ENCODE assay signal across 8 cellular contexts in genomic region chr19:18439025-18439909, GRCh38. TPM values are rescaled to one million over a fixed set of nuclear protein-coding genes. Genes with fewer than 3 reads are reported as not detected.
DNase-seq lines count a peak whose midpoint lies in the region; ATAC-seq, FAIRE-seq and TF ChIP-seq lines count a peak whose summit lies in the region.

No MANE protein-coding gene starts in this region.

- peak overlapping the region; percentile 87; the same call in 1 of the 2 replicates for H2BK12ac ChIP-seq in H1 (ENCODE audit: low read depth, low read length)

- H3K23me2 ChIP-seq in H1 (ENCODE audit: low read depth, low read length), result peaks cover 16% of the 10 kb centered on the region; the same call in 1 of the 2 replicates

- H3K23ac ChIP-seq in H1 (ENCODE audit: insufficient read length), result no peak overlapping the region

- H2BK20ac ChIP-seq in H1 (ENCODE audit: low read length), result no peak overlapping the region

- H3K79me1 ChIP-seq in H1 (ENCODE audit: low read depth, low read length), result no peaks in the 10 kb centered on the region; the same call in 1 of the 2 replicates

- no peak overlapping the region for H2AFZ ChIP-seq in H1 (ENCODE audit: low read length)

- H3K14ac ChIP-seq in H1 (ENCODE audit: insufficient read length), result no peak overlapping the region

- TF ChIP-seq RAD21 in H1 (IDR thresholded peaks at IDR 0.05 in 1 of 2, conservative IDR thresholded peaks at IDR 0.05 in 1 of 2; ENCODE audit: low read depth in 2 of 2, low read length in 2 of 2), result no peak

- H3K36me3 ChIP-seq in H1 (ENCODE audit: control insufficient read depth in 2 of 4, insufficient read depth in 4 of 4, low read length in 3 of 4) (peaks cover 2 to 13% (median 7%) of the 10 kb centered on the region in 4 experiments; a peak in 4 of 8 replicates), ovary (no peaks in the 10 kb centered on the region)

- no peak overlapping the region for H3K56ac ChIP-seq in H1 (replicated peaks; ENCODE audit: insufficient read length, low read depth, low read length)

- DNase-seq in Daoy (ENCODE audit: low read depth), result peak; percentile 60
- DNase-seq in NCI-H82 (lab: John Stamatoyannopoulos, UW), result peak; percentile 97
- no peak for DNase-seq in H1 (ENCODE audit: low read depth in 1 of 2, low spot score in 2 of 2)
- peak; percentile 64 to 72 (median 70) for DNase-seq in ovary
- DNase-seq in NCI-H2107 (lab: John Stamatoyannopoulos, UW), result no peak
- no peak for DNase-seq in AML-193 (lab: John Stamatoyannopoulos, UW)
- no peak for DNase-seq in NCI-H2171 (lab: John Stamatoyannopoulos, UW)

- H4K91ac ChIP-seq in H1 (replicated peaks; ENCODE audit: insufficient read length, low read length), result peak overlapping the region; percentile 35

- H3K4me1 ChIP-seq in H1 (replicated peaks in 1 of 4; ENCODE audit: control insufficient read depth in 3 of 4, insufficient read depth in 4 of 4, low read length in 3 of 4), result peaks cover 5 to 27% (median 19%) of the 10 kb centered on the region in 4 experiments
- H3K4me1 ChIP-seq in ovary (ENCODE audit: insufficient read depth), result peaks cover 12% of the 10 kb centered on the region

- H2BK15ac ChIP-seq in H1 (ENCODE audit: low read length), result peak overlapping the region; percentile 61; the same call in 1 of the 2 replicates

- H3K27me3 ChIP-seq in H1 (replicated peaks in 1 of 4; ENCODE audit: control insufficient read depth in 3 of 4, extremely low read depth in 1 of 4, insufficient read depth in 3 of 4, low read length in 3 of 4) (no peaks in the 10 kb centered on the region), ovary (no peaks in the 10 kb centered on the region)

- 71% methylated on average over 12 of the region's 13 CpGs; no CpG with 5 or more reads in 1 of the 2 experiments for WGBS in H1 (ENCODE audit: extremely low coverage in 1 of 2, insufficient coverage in 1 of 2, insufficient read length in 1 of 2, insufficient replicate concordance in 2 of 2, low coverage in 1 of 2, low lambda C conversion rate in 2 of 2, missing lambda C conversion rate in 1 of 2), 2 experiments
- 29 to 39% (median 33%) methylated on average over 13 of the region's 13 CpGs for WGBS in ovary, 3 donors

- TF ChIP-seq POLR2A in H1 (IDR thresholded peaks at IDR 0.05; ENCODE audit: control extremely low read depth in 1 of 2, low read depth in 2 of 2, low read length in 2 of 2) (no peak), ovary (IDR thresholded peaks at IDR 0.05) (no peak)

- H2BK120ac ChIP-seq in H1 (replicated peaks; ENCODE audit: low read depth, low read length), result peak overlapping the region; percentile 50

- peak overlapping the region; percentile 72 for H3K18ac ChIP-seq in H1 (ENCODE audit: extremely low read depth, low read length)

- intact Hi-C loops in ovary (cut with DNase I), result no loop called here

- H3K27ac ChIP-seq in H1 (ENCODE audit: low read depth, low read length) (peak overlapping the region; percentile 22; the same call in 1 of the 2 replicates), ovary (peak overlapping the region; percentile 53 to 90)

- TF ChIP-seq EP300 in H1 (IDR thresholded peaks at IDR 0.05; ENCODE audit: borderline replicate concordance in 1 of 2, low read depth in 2 of 2, low read length in 2 of 2), result no peak
- TF ChIP-seq EP300 in ovary (IDR thresholded peaks at IDR 0.05), result no peak

- peak overlapping the region; percentile 65; the same call in 1 of the 2 replicates for H2AK5ac ChIP-seq in H1 (ENCODE audit: low read depth, low read length)

- peak overlapping the region; percentile 6 for H3K4ac ChIP-seq in H1 (replicated peaks; ENCODE audit: insufficient read length, low read depth, low read length)

- 0 out of 7 replicates have a peak overlapping the region, but pooled peaks of 1 of the 4 experiments have one; percentile 4 for H3K9ac ChIP-seq in H1 (replicated peaks in 1 of 4; ENCODE audit: extremely low read depth in 1 of 4, low read depth in 3 of 4, low read length in 3 of 4)

- no peaks in the 10 kb centered on the region for H3K79me2 ChIP-seq in H1 (ENCODE audit: control insufficient read depth in 1 of 2, insufficient read depth in 2 of 2, low read length in 2 of 2)

- peak overlapping the region; percentile 75 to 80 for H3K4me2 ChIP-seq in H1 (ENCODE audit: insufficient read depth in 1 of 2, low read depth in 2 of 2, low read length in 2 of 2)

- FAIRE-seq in H1 (lab: Jason Lieb, UNC), result no peak

- peak overlapping the region; percentile 36; the same call in 1 of the 2 replicates for H4K8ac ChIP-seq in H1 (ENCODE audit: extremely low read depth, insufficient read depth, low read length)

- H3K4me3 ChIP-seq in H1 (ENCODE audit: extremely low read depth in 1 of 4, insufficient read depth in 2 of 4, low read depth in 3 of 4, low read length in 4 of 4), result peak overlapping the region in 1 of 4 experiments; percentile 94; a peak in 2 of 8 replicates
- no peak overlapping the region for H3K4me3 ChIP-seq in ovary

- TF ChIP-seq CTCF in H1 (IDR thresholded peaks at IDR 0.05; ENCODE audit: control extremely low read depth in 1 of 3, insufficient read depth in 1 of 3, low read depth in 1 of 3, low read length in 3 of 3) (no peak), ovary (IDR thresholded peaks at IDR 0.05) (no peak)

- H4K20me1 ChIP-seq in H1 (replicated peaks in 1 of 2; ENCODE audit: control insufficient read depth in 1 of 2, insufficient read depth in 2 of 2, low read length in 2 of 2), result peaks cover 0 to 23% of the 10 kb centered on the region in 2 experiments

- POLR2A ChIA-PET in H1 (lab: Charles Lee; ENCODE audit: partially characterized antibody), result interaction anchor here (0.6 to 3.4 kb wide), 18 partner anchors 7 to 261 kb away, joined by 3 to 19 read pairs (median 3); partner anchors contain the start of genes JUND and SSBP4

- ATAC-seq in HG02678 (IDR thresholded peaks at IDR 0.05; ENCODE audit: unreplicated experiment), result no peak

- H3K9me3 ChIP-seq in H1 (ENCODE audit: insufficient read depth in 2 of 2, low read depth in 1 of 2, low read length in 1 of 2), result no peaks in the 10 kb centered on the region
- no peaks in the 10 kb centered on the region for H3K9me3 ChIP-seq in ovary

- peak overlapping the region; percentile 95 for H2BK5ac ChIP-seq in H1 (ENCODE audit: low read depth, low read length)

- CTCF ChIA-PET in H1 (lab: Charles Lee; ENCODE audit: partially characterized antibody), result interaction anchor here (0.8 to 2.4 kb wide), 13 partner anchors 8 to 80 kb away, joined by 3 to 8 read pairs (median 3); partner anchors contain the start of gene SSBP4

- H4K5ac ChIP-seq in H1 (ENCODE audit: insufficient read length, low read depth, low read length), result peak overlapping the region; percentile 32

RNA-seq across cellular contexts. Expression of gene ISYNA1, which starts 1.3 kb away (rescaled TPM):
- total RNA-seq in Daoy (2014; rRNA removed; shearing (Covaris generic)), result 7.0 and 7.4 TPM in 2 replicates
- 207 and 215 TPM in 2 replicates for total RNA-seq in H1 (2021; fragmentation: NEBNext Ultra II Directional; extraction: Animal tissue kit (Norgen Biotek cat#: 25700))
- polyA plus RNA-seq in H1 (2011; rRNA removed) (264 and 330 TPM in 2 replicates), ovary (100 to 1,000 TPM in 1 of 2 donors, 1 to 10 TPM in 1; 9.6 to 144 TPM)
- 164 TPM for polyA plus RNA-seq in H1 (2011; cell fraction: cytosol; rRNA removed)
- 558 TPM for polyA plus RNA-seq in H1 (2011; cell fraction: nucleus; rRNA removed)
- 147 to 255 TPM (median 231 TPM) in 4 replicates for polyA plus RNA-seq in H1 (2012, experiment 1 of 2)
- 269 TPM for polyA plus RNA-seq in H1 (2012, experiment 2 of 2)
- 172 TPM for polyA plus RNA-seq in H1 (2013, experiment 1 of 2)
- polyA plus RNA-seq in H1 (2013, experiment 2 of 2), result 158 TPM
- 67.7 and 79.7 TPM in 2 replicates for polyA minus RNA-seq in H1 (2011; rRNA and poly(A)+ RNA removed)
- polyA minus RNA-seq in H1 (2011; cell fraction: cytosol; rRNA and poly(A)+ RNA removed), result 153 TPM
- polyA minus RNA-seq in H1 (2011; cell fraction: nucleus; rRNA and poly(A)+ RNA removed), result 97.1 TPM
- total RNA-seq in ovary, result 100 to 1,000 TPM in 6 of 7 donors, 10 to 100 TPM in 1; 45.2 to 345 (median 217) TPM

RNA-seq across cellular contexts. Expression of gene SSBP4, which starts 20.1 kb away (rescaled TPM):
- 57.4 and 73.6 TPM in 2 replicates for total RNA-seq in Daoy (2014; rRNA removed; shearing (Covaris generic))
- 26.4 and 30.5 TPM in 2 replicates for total RNA-seq in H1 (2021; fragmentation: NEBNext Ultra II Directional; extraction: Animal tissue kit (Norgen Biotek cat#: 25700))
- polyA plus RNA-seq in H1 (2011; rRNA removed) (33.7 and 51.3 TPM in 2 replicates), ovary (10 to 100 TPM in 1 of 2 donors, 1 to 10 TPM in 1; 4.6 to 90.3 TPM)
- polyA plus RNA-seq in H1 (2011; cell fraction: cytosol; rRNA removed), result 28.5 TPM
- 60.9 TPM for polyA plus RNA-seq in H1 (2011; cell fraction: nucleus; rRNA removed)
- 11.5 to 29.1 TPM (median 22.0 TPM) in 4 replicates for polyA plus RNA-seq in H1 (2012, experiment 1 of 2)
- polyA plus RNA-seq in H1 (2012, experiment 2 of 2), result 26.6 TPM
- polyA plus RNA-seq in H1 (2013, experiment 1 of 2), result 40.7 TPM
- polyA plus RNA-seq in H1 (2013, experiment 2 of 2), result 42.3 TPM
- 1.9 and 3.2 TPM in 2 replicates for polyA minus RNA-seq in H1 (2011; rRNA and poly(A)+ RNA removed)
- 25.3 TPM for polyA minus RNA-seq in H1 (2011; cell fraction: cytosol; rRNA and poly(A)+ RNA removed)
- polyA minus RNA-seq in H1 (2011; cell fraction: nucleus; rRNA and poly(A)+ RNA removed), result 21.7 TPM
- 100 to 1,000 TPM in 2 of 7 donors, 10 to 100 TPM in 5; 58.9 to 124 (median 88.3) TPM for total RNA-seq in ovary

RNA-seq across cellular contexts. Expression of gene LRRC25, which starts 41.8 kb away (rescaled TPM):
- not detected in 2 replicates for total RNA-seq in Daoy (2014; rRNA removed; shearing (Covaris generic))
- 0.20 and 0.23 TPM in 2 replicates for total RNA-seq in H1 (2021; fragmentation: NEBNext Ultra II Directional; extraction: Animal tissue kit (Norgen Biotek cat#: 25700))
- polyA plus RNA-seq in H1 (2011; rRNA removed) (0.31 and 0.41 TPM in 2 replicates), ovary (1 to 10 TPM; 1.4 to 3.2 TPM)
- polyA plus RNA-seq in H1 (2011; cell fraction: cytosol; rRNA removed), result 0.35 TPM
- polyA plus RNA-seq in H1 (2011; cell fraction: nucleus; rRNA removed), result 0.30 TPM
- 0.09 to 0.29 TPM (median 0.19 TPM) in 3 of 4 replicates, not detected in the other for polyA plus RNA-seq in H1 (2012, experiment 1 of 2)
- 0.16 TPM for polyA plus RNA-seq in H1 (2012, experiment 2 of 2)
- 0.14 TPM for polyA plus RNA-seq in H1 (2013, experiment 1 of 2)
- polyA plus RNA-seq in H1 (2013, experiment 2 of 2), result 0.13 TPM
- polyA minus RNA-seq in H1 (2011; rRNA and poly(A)+ RNA removed), result 0.35 and 0.46 TPM in 2 replicates
- polyA minus RNA-seq in H1 (2011; cell fraction: cytosol; rRNA and poly(A)+ RNA removed), result not detected
- not detected for polyA minus RNA-seq in H1 (2011; cell fraction: nucleus; rRNA and poly(A)+ RNA removed)
- 1 to 10 TPM; 1.8 to 9.2 (median 2.4) TPM for total RNA-seq in ovary

RNA-seq across cellular contexts. Expression of gene GDF15, which starts 53.3 kb away (rescaled TPM):
- total RNA-seq in Daoy (2014; rRNA removed; shearing (Covaris generic)), result 5.1 and 7.3 TPM in 2 replicates
- 4.1 and 5.0 TPM in 2 replicates for total RNA-seq in H1 (2021; fragmentation: NEBNext Ultra II Directional; extraction: Animal tissue kit (Norgen Biotek cat#: 25700))
- polyA plus RNA-seq in H1 (2011; rRNA removed) (8.5 and 18.8 TPM in 2 replicates), ovary (1 to 10 TPM in 1 of 2 donors, under 1 TPM in 1; 0.67 to 2.7 TPM)
- 8.2 TPM for polyA plus RNA-seq in H1 (2011; cell fraction: cytosol; rRNA removed)
- polyA plus RNA-seq in H1 (2011; cell fraction: nucleus; rRNA removed), result 17.2 TPM
- polyA plus RNA-seq in H1 (2012, experiment 1 of 2), result 4.9 to 6.1 TPM (median 5.6 TPM) in 4 replicates
- polyA plus RNA-seq in H1 (2012, experiment 2 of 2), result 5.5 TPM
- 11.8 TPM for polyA plus RNA-seq in H1 (2013, experiment 1 of 2)
- 14.4 TPM for polyA plus RNA-seq in H1 (2013, experiment 2 of 2)
- polyA minus RNA-seq in H1 (2011; rRNA and poly(A)+ RNA removed), result 1.1 and 2.9 TPM in 2 replicates
- polyA minus RNA-seq in H1 (2011; cell fraction: cytosol; rRNA and poly(A)+ RNA removed), result 6.8 TPM
- polyA minus RNA-seq in H1 (2011; cell fraction: nucleus; rRNA and poly(A)+ RNA removed), result 9.7 TPM
- 10 to 100 TPM in 2 of 7 donors, 1 to 10 TPM in 5; 1.5 to 20.9 (median 3.7) TPM for total RNA-seq in ovary

Comparison
In these comparisons a context has a peak if more than half of its experiments do, and no peak if none do; other contexts are left out.
1. DNase-seq: peak in Daoy (single experiment), NCI-H82 (single experiment) and ovary (5 of 5); none in H1 (0 of 2), NCI-H2107 (single experiment), AML-193 (0 of 2) and NCI-H2171 (single experiment).